ENCODE assay signal across 24 cellular contexts in the genomic region with DNA sequence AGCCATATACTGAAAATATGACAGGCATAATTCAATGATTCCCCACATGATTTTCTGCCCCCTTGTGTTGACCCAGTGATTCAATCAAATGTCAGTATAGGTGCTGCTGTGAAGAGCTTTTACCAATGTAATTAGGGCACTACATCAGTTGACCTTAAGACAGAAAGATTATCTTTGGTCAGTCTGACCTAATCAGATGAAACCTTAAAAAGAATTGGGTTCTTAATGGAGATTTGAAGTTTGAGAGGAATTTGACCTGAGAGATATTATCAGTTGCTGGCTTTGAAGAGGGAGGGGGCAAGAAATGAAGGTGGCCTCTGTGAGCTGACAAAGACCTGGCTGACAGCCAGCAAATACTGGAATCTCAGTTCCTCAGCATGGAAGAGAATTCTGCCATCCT.
"Had no signal": no experiment of that assay in that cellular context is flagged by ENCODE, and none has a peak within 500 bp of the region (broad histone marks: within the 10 kb centered on the region; RNA-seq: fewer than 3 reads in every experiment).

No MANE protein-coding gene starts in this region.

- ATAC-seq: mucosa of descending colon; naive thymus-derived CD4-positive, alpha-beta T cell; natural killer cell treated with Interleukin-12 subunit alpha and Interleukin-12 subunit beta and Interleukin-15 and Interleukin-18, amount 100 ng/mL, for 72 hours; right lobe of liver; stimulated activated memory B cell treated with anti-CD40 and anti-IgM and Interleukin-4, amounts not matched to agents 10 μg/mL and 1 μg/mL and 100 μg/mL, for 72 hours; stimulated activated naive CD8-positive, alpha-beta T cell treated with anti-CD3 and anti-CD28 coated beads, Interleukin-15, amount 100 ng/mL, for 72 hours had no signal

- H3K36me3 ChIP-seq: left ventricle myocardium inferior, ovary, right atrium auricular region, right lobe of liver, tibial nerve, uterus had no signal

- H3K4me2 ChIP-seq: smooth muscle cell had no signal

- H3K9me3 ChIP-seq: mucosa of descending colon, ovary, right atrium auricular region, right lobe of liver, tibial nerve, uterus had no signal

- FAIRE-seq: islet of Langerhans, kidney had no signal

- H3K4me1 ChIP-seq: left ventricle myocardium inferior, right atrium auricular region, right lobe of liver, tibial nerve, uterus had no signal

- H3K27ac ChIP-seq: left ventricle myocardium inferior, ovary, right atrium auricular region, right lobe of liver, tibial nerve, uterus had no signal

- DNase-seq: hypothalamus; immature natural killer cell; kidney; left ventricle myocardium inferior; midbrain; mucosa of descending colon; naive thymus-derived CD4-positive, alpha-beta T cell; ovary; right lobe of liver; stimulated activated CD4-positive, alpha-beta T cell treated with anti-CD3 and anti-CD28 coated beads, Interleukin-1b, Interleukin-23, amount 100 ng/mL, for 48 hours; stimulated activated CD4-positive, alpha-beta T cell treated with anti-CD3 and anti-CD28 coated beads, Interleukin-2, amount 100 ng/mL, for 48 hours; stimulated activated CD4-positive, alpha-beta T cell treated with anti-CD3 and anti-CD28 coated beads, Interleukin-4, amount 100 ng/mL, for 4 hours; stimulated activated CD8-positive, alpha-beta memory T cell treated with anti-CD3 and anti-CD28 coated beads, Interleukin-4, amount 100 ng/mL, for 48 hours; stimulated activated naive CD4-positive, alpha-beta T cell treated with Interleukin-2 at 50 U/mL for 16 hours; stimulated activated naive CD8-positive, alpha-beta T cell treated with anti-CD3 and anti-CD28 coated beads, Interleukin-15, amount 100 ng/mL, for 72 hours; substantia nigra; uterus had no signal

- H3K4me3 ChIP-seq: left ventricle myocardium inferior, lung, mucosa of descending colon, ovary, right atrium auricular region, right lobe of liver, smooth muscle cell, tibial nerve, uterus had no signal

- H3K27me3 ChIP-seq: right atrium auricular region, right lobe of liver, tibial nerve, uterus had no signal
